9 cellular contexts compared by ENCODE assay signal in genomic region chr2:95525294-95526035, GRCh38. TPM values are rescaled to one million over a fixed set of nuclear protein-coding genes. Genes with fewer than 3 reads are reported as not detected.
A peak's percentile ranks its signal among the peaks of the same experiment; 100 is the strongest.
DNase-seq lines count a peak whose midpoint lies in the region; ATAC-seq and TF ChIP-seq lines count a peak whose summit lies in the region.
"Had no signal": no experiment of that assay in that cellular context is flagged by ENCODE, and none has a peak within 500 bp of the region (broad histone marks: within the 10 kb centered on the region; RNA-seq: fewer than 3 reads in every experiment).

No MANE protein-coding gene starts in this region.

- peak overlapping the region; percentile 97 to 98 for H3K4me3 Mint-ChIP-seq in stimulated activated naive CD8-positive, alpha-beta T cell treated with anti-CD3 and anti-CD28 coated beads, Interleukin-15, amount 100 ng/mL, for 72 hours

- WGBS in heart left ventricle, 4 donors, result 77 to 88% (median 82%) methylated on average over 39 to 41 of the region's 41 CpGs

- H3K4me1 Mint-ChIP-seq in stimulated activated naive CD8-positive, alpha-beta T cell treated with anti-CD3 and anti-CD28 coated beads, Interleukin-15, amount 100 ng/mL, for 72 hours, result peaks cover 12% of the 10 kb centered on the region

- ATAC-seq in heart left ventricle, result peak in 1 of 4 donors; percentile 24
- no peak for ATAC-seq in stimulated activated naive CD8-positive, alpha-beta T cell treated with anti-CD3 and anti-CD28 coated beads, Interleukin-15, amount 100 ng/mL, for 72 hours
- no peak for ATAC-seq in HG02870 (IDR thresholded peaks at IDR 0.05; ENCODE audit: unreplicated experiment)
- ATAC-seq in GM19467 (IDR thresholded peaks at IDR 0.05; ENCODE audit: unreplicated experiment), result no peak

- H3K9me3 Mint-ChIP-seq in stimulated activated naive CD8-positive, alpha-beta T cell treated with anti-CD3 and anti-CD28 coated beads, Interleukin-15, amount 100 ng/mL, for 72 hours, result peaks cover 4 to 8% of the 10 kb centered on the region in 2 donors

- no peak overlapping the region for H3K9ac ChIP-seq in SK-N-MC (ENCODE audit: insufficient read length)
- H3K9ac ChIP-seq: BLaER1 treated with 17β-estradiol and CSF1 and Interleukin-3, amounts not matched to agents 10 nM and 100 nM had no signal

- no peaks in the 10 kb centered on the region for H3K27me3 ChIP-seq in heart left ventricle

- H3K27ac ChIP-seq in SK-N-MC, result no peak overlapping the region
- peak overlapping the region in 11 of 12 donors; percentile 6 to 90 (median 81) for H3K27ac ChIP-seq in heart left ventricle
- H3K27ac ChIP-seq: BLaER1 treated with 17β-estradiol and CSF1 and Interleukin-3, amounts not matched to agents 10 nM and 100 nM had no signal

- peaks cover 6% of the 10 kb centered on the region; the same call in 1 of the 2 replicates for H3K36me3 ChIP-seq in SK-N-MC (ENCODE audit: insufficient read depth, low read length)
- peaks cover 0 to 6% (median 0%) of the 10 kb centered on the region in 9 donors for H3K36me3 ChIP-seq in heart left ventricle
- H3K36me3 ChIP-seq: BLaER1 treated with 17β-estradiol and CSF1 and Interleukin-3, amounts not matched to agents 10 nM and 100 nM had no signal

- no peaks in the 10 kb centered on the region for H3K27me3 Mint-ChIP-seq in stimulated activated naive CD8-positive, alpha-beta T cell treated with anti-CD3 and anti-CD28 coated beads, Interleukin-15, amount 100 ng/mL, for 72 hours

- H3K9me3 ChIP-seq in SK-N-MC (ENCODE audit: low read depth, low read length), result no peaks in the 10 kb centered on the region
- peaks cover 0 to 4% (median 0%) of the 10 kb centered on the region in 12 donors for H3K9me3 ChIP-seq in heart left ventricle

- H3K4me1 ChIP-seq in heart left ventricle, result peaks cover 0 to 21% (median 15%) of the 10 kb centered on the region in 12 donors
- H3K4me1 ChIP-seq: BLaER1 treated with 17β-estradiol and CSF1 and Interleukin-3, amounts not matched to agents 10 nM and 100 nM had no signal

- DNase-seq in SIG-M5 treated with dmso at 0.1 percent for 504 hours (lab: John Stamatoyannopoulos, UW; ENCODE audit: unreplicated experiment) (peak; percentile 42), SIG-M5 (lab: John Stamatoyannopoulos, UW) (no peak), SK-N-MC (ENCODE audit: low read depth, low spot score) (no peak), heart left ventricle (peak; percentile 19 to 68 (median 46)), ACHN (no peak)
- no peak for DNase-seq in stimulated activated naive CD8-positive, alpha-beta T cell treated with anti-CD3 and anti-CD28 coated beads, Interleukin-15, amount 100 ng/mL, for 72 hours

- in situ Hi-C loops in ACHN (cut with HindIII; ENCODE audit: low pct_ligation_motif_present, low pct_unique_long_range_greater_than_20kb, low sequenced_read_pairs), result no loop called here

- peak overlapping the region in 1 of 2 donors; percentile 93 for H3K27ac Mint-ChIP-seq in stimulated activated naive CD8-positive, alpha-beta T cell treated with anti-CD3 and anti-CD28 coated beads, Interleukin-15, amount 100 ng/mL, for 72 hours

- TF ChIP-seq CTCF in heart left ventricle (IDR thresholded peaks at IDR 0.05), result no peak

- no peak for TF ChIP-seq POLR2A in heart left ventricle (IDR thresholded peaks at IDR 0.05)

- H3K4me3 ChIP-seq in SK-N-MC, result peak overlapping the region; percentile 89
- H3K4me3 ChIP-seq in heart left ventricle, result peak overlapping the region in 11 of 12 donors; percentile 56 to 95 (median 83)
- H3K4me3 ChIP-seq: BLaER1 treated with 17β-estradiol and CSF1 and Interleukin-3, amounts not matched to agents 10 nM and 100 nM had no signal

- intact Hi-C loops in heart left ventricle (cut with DNase I), result loop anchor here in 1 of 10 donors (5.0 kb wide), 1 partner anchor 202 kb away; no protein-coding TSS in a partner anchor

RNA-seq across cellular contexts. Expression of gene TRIM43B, which starts 40.9 kb away (rescaled TPM):
- total RNA-seq in heart left ventricle, result not detected
- not detected for polyA plus RNA-seq in heart left ventricle

Comparison
In these comparisons a context has a peak if more than half of its experiments do, and no peak if none do; other contexts are left out.
1. DNase-seq: peak in SIG-M5 treated with dmso at 0.1 percent for 504 hours (single experiment) and heart left ventricle (5 of 5); none in SIG-M5 (single experiment), SK-N-MC (single experiment), stimulated activated naive CD8-positive, alpha-beta T cell treated with anti-CD3 and anti-CD28 coated beads, Interleukin-15, amount 100 ng/mL, for 72 hours (0 of 2) and ACHN (single experiment).